ENCODE assay signal across 19 cellular contexts in the genomic region with DNA sequence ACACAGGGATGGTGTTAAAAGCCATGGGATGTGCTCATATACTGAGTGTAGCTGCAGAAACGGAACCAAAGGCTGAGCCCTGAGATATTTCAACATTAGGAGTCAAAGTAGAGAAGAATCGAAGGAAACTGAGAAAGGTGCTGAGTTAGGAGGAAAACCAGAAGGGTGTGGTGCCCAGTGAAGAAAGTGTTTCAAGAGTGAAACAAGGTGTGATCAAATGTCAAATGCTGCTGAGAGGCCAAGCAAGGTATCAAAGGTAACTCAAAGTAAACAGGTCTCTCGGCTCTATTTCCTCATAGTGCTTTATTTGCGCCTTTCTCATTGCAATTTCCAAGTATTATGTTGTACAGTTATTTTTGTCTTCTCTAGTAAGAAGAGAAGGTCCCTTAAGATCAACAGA.
"Had no signal": no experiment of that assay in that cellular context is flagged by ENCODE, and none has a peak within 500 bp of the region (broad histone marks: within the 10 kb centered on the region; RNA-seq: fewer than 3 reads in every experiment).

No MANE protein-coding gene starts in this region.

- H3K36me3 Mint-ChIP-seq: activated CD4-positive, alpha-beta memory T cell treated with anti-CD3 and anti-CD28 coated beads for 36 hours; mesothelial cell of epicardium; neural progenitor cell had no signal

- H3K4me1 ChIP-seq: body of pancreas, gastroesophageal sphincter, lower lobe of right lung, sigmoid colon had no signal

- FAIRE-seq: endothelial cell of umbilical vein had no signal

- H3K4me1 Mint-ChIP-seq: mesothelial cell of epicardium, neural progenitor cell had no signal

- H3K36me3 ChIP-seq: heart right ventricle, lower lobe of right lung, neural progenitor cell, sigmoid colon, thoracic aorta had no signal

- H3K9me3 Mint-ChIP-seq: activated CD4-positive, alpha-beta memory T cell treated with anti-CD3 and anti-CD28 coated beads for 36 hours; activated naive CD4-positive, alpha-beta T cell treated with anti-CD3 and anti-CD28 coated beads, Interleukin-2, amount 50 U/mL, for 24 hours; activated T-cell treated with anti-CD3 and anti-CD28 coated beads, Interleukin-2, amount 50 U/mL, for 24 hours; mesothelial cell of epicardium; neural progenitor cell had no signal

- H3K27ac Mint-ChIP-seq: activated CD4-positive, alpha-beta memory T cell treated with anti-CD3 and anti-CD28 coated beads for 36 hours; activated CD8-positive, alpha-beta memory T cell treated with anti-CD3 and anti-CD28 coated beads, Interleukin-2, amount 10 ng/mL, durations not matched to agents 7 days and 5 days; activated naive CD4-positive, alpha-beta T cell treated with anti-CD3 and anti-CD28 coated beads, Interleukin-2, amount 50 U/mL, for 24 hours; activated T-cell treated with anti-CD3 and anti-CD28 coated beads, Interleukin-2, amount 50 U/mL, for 24 hours; mesothelial cell of epicardium; neural progenitor cell had no signal

- H3K27ac ChIP-seq: body of pancreas, gastroesophageal sphincter, heart right ventricle, lower lobe of right lung, neural progenitor cell, sigmoid colon, thoracic aorta had no signal

- H3K4me3 ChIP-seq: body of pancreas, gastroesophageal sphincter, heart right ventricle, lower lobe of right lung, neural progenitor cell, sigmoid colon, thoracic aorta had no signal

- ATAC-seq: activated CD8-positive, alpha-beta memory T cell treated with anti-CD3 and anti-CD28 coated beads, Interleukin-2, amount 10 ng/mL, durations not matched to agents 7 days and 5 days; body of pancreas; gastroesophageal sphincter; heart right ventricle; lower lobe of right lung had no signal

- H3K27me3 Mint-ChIP-seq: activated CD4-positive, alpha-beta memory T cell treated with anti-CD3 and anti-CD28 coated beads for 36 hours; activated CD8-positive, alpha-beta memory T cell treated with anti-CD3 and anti-CD28 coated beads, Interleukin-2, amount 10 ng/mL, durations not matched to agents 7 days and 5 days; activated naive CD4-positive, alpha-beta T cell treated with anti-CD3 and anti-CD28 coated beads, Interleukin-2, amount 50 U/mL, for 24 hours had no signal

- DNase-seq: activated CD4-positive, alpha-beta memory T cell treated with anti-CD3 and anti-CD28 coated beads for 36 hours; activated CD4-positive, CD25-positive, alpha-beta regulatory T cell treated with anti-CD3 and anti-CD28 coated beads, Interleukin-2, amount 50 U/mL, for 72 hours; activated CD8-positive, alpha-beta memory T cell treated with anti-CD3 and anti-CD28 coated beads, Interleukin-2, amount 10 ng/mL, durations not matched to agents 7 days and 5 days; activated T-cell treated with anti-CD3 and anti-CD28 coated beads, Interleukin-2, amount 50 U/mL, for 24 hours; amniotic stem cell; body of pancreas; caudate nucleus; effector CD8-positive, alpha-beta T cell; heart right ventricle; lower lobe of right lung; sigmoid colon; stimulated activated CD4-positive, alpha-beta T cell treated with anti-CD3 and anti-CD28 coated beads, Interleukin-2, amount 100 ng/mL, for 24 hours; T-helper 1 cell had no signal

- H3K27me3 ChIP-seq: body of pancreas, gastroesophageal sphincter, heart right ventricle, neural progenitor cell, sigmoid colon had no signal

- H3K9ac ChIP-seq: neural progenitor cell had no signal

- H3K4me3 Mint-ChIP-seq: activated CD4-positive, alpha-beta memory T cell treated with anti-CD3 and anti-CD28 coated beads for 36 hours; activated CD8-positive, alpha-beta memory T cell treated with anti-CD3 and anti-CD28 coated beads, Interleukin-2, amount 10 ng/mL, durations not matched to agents 7 days and 5 days; activated naive CD4-positive, alpha-beta T cell treated with anti-CD3 and anti-CD28 coated beads, Interleukin-2, amount 50 U/mL, for 24 hours; activated T-cell treated with anti-CD3 and anti-CD28 coated beads, Interleukin-2, amount 50 U/mL, for 24 hours; mesothelial cell of epicardium; neural progenitor cell had no signal

- H3K9me3 ChIP-seq: body of pancreas, gastroesophageal sphincter, heart right ventricle, lower lobe of right lung, sigmoid colon, thoracic aorta had no signal

- H3K4me2 ChIP-seq: neural progenitor cell had no signal

- H2AFZ ChIP-seq: neural progenitor cell had no signal
